Comparison of ENCODE assay signal across 30 cellular contexts in the genomic region with DNA sequence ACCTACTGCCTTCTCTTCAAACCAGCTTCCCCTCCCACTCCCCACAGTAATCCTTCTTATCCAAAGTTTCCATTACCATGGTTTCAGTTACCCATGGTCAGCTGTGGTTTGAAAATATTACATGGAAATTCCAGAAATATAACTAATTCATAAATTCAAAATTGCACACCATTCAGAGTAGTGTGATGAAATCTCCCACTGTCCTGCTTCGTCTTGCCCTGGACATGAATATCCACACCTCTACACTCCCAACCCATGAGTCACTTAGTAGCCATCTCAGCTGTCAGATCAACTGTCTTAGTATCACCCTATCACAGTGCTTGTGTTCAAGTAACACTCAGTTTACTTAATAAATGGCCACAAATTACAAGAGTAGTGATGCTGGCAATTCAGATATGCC. TPM values are rescaled to one million over a fixed set of nuclear protein-coding genes. Genes with fewer than 3 reads are reported as not detected.
DNase-seq lines count a peak whose midpoint lies in the region; ATAC-seq lines count a peak whose summit lies in the region.
"Had no signal": no experiment of that assay in that cellular context is flagged by ENCODE, and none has a peak within 500 bp of the region (broad histone marks: within the 10 kb centered on the region; RNA-seq: fewer than 3 reads in every experiment).

No MANE protein-coding gene starts in this region.

- no peak overlapping the region for H2AFZ ChIP-seq in GM23248

- H3F3A ChIP-seq in GM23248 (ENCODE audit: insufficient read depth), result peaks cover 17% of the 10 kb centered on the region; the same call in 1 of the 2 replicates

- H3K36me3 ChIP-seq in GM23248 (ENCODE audit: low read depth) (no peaks in the 10 kb centered on the region), adipocyte (ENCODE audit: control insufficient read depth, insufficient read depth, low read length, severe bottlenecking) (no peaks in the 10 kb centered on the region)
- H3K36me3 ChIP-seq: BE2C, gastrocnemius medialis, spleen, transverse colon had no signal

- H4K20me1 ChIP-seq in GM23248 (ENCODE audit: insufficient read depth), result no peaks in the 10 kb centered on the region

- DNase-seq in GM23248 (peak; percentile 30), adipocyte (ENCODE audit: low read depth) (peak; percentile 55), kidney tubule cell (ENCODE audit: low spot score) (peak; percentile 77), NCI-H2029 (lab: John Stamatoyannopoulos, UW) (no peak), left colon (no peak), posterior vena cava (ENCODE audit: low spot score) (no peak), RPMI8226 (no peak)
- DNase-seq: activated CD4-positive, CD25-positive, alpha-beta regulatory T cell treated with anti-CD3 and anti-CD28 coated beads, Interleukin-2, amount 50 U/mL, for 72 hours; activated CD8-positive, alpha-beta T cell treated with anti-CD3 and anti-CD28 coated beads, Interleukin-2, amount 10 ng/mL, durations not matched to agents 7 days and 5 days; BE2C; CD8-positive, alpha-beta memory T cell; DMS 273 treated with DMSO at 0.1 percent for 48 hours; gastrocnemius medialis; hippocampal formation; natural killer cell; NCI-H1105; NCI-H1930; NCI-H748 treated with DMSO at 0.1 percent for 48 hours; SK-N-SH; spleen; stimulated activated CD4-positive, alpha-beta T cell treated with anti-CD3 and anti-CD28 coated beads, Interleukin-2, amount 100 ng/mL, for 48 hours; transverse colon had no signal

- H3K4me1 ChIP-seq in GM23248 (ENCODE audit: insufficient read depth) (peaks cover 14% of the 10 kb centered on the region), adipocyte (ENCODE audit: control insufficient read depth, insufficient read depth, low read length) (peaks cover 12% of the 10 kb centered on the region)
- H3K4me1 ChIP-seq: BE2C had no signal

- H3K9ac ChIP-seq in GM23248 (no peak overlapping the region), adipocyte (ENCODE audit: low read length) (no peak overlapping the region)
- H3K9ac ChIP-seq: SK-N-SH had no signal

- 20 to 26% methylated on average over 1 of the region's 1 CpG for WGBS in GM23248 (ENCODE audit: low coverage in 1 of 2, low lambda C conversion rate in 2 of 2, missing lambda C conversion rate in 2 of 2), 2 experiments

- no peak overlapping the region for H3K4me3 ChIP-seq in GM23248
- H3K4me3 ChIP-seq in adipocyte (ENCODE audit: low read length), result no peak overlapping the region
- H3K4me3 ChIP-seq: gastrocnemius medialis, spleen, transverse colon had no signal

- in situ Hi-C loops in GM23248 (cut with MboI), result loop anchor here (10.0 kb wide), 1 partner anchor 215 kb away; no protein-coding TSS in a partner anchor

- no peaks in the 10 kb centered on the region for H3K9me2 ChIP-seq in GM23248 (ENCODE audit: insufficient read depth)
- H3K9me2 ChIP-seq: SK-N-SH had no signal

- H3K4me2 ChIP-seq in GM23248 (ENCODE audit: unreplicated experiment), result no peak overlapping the region
- H3K4me2 ChIP-seq: SK-N-SH had no signal

- intact Hi-C loops in left colon (cut with DNase I, micrococcal nuclease), result no loop called here
- intact Hi-C loops in posterior vena cava (cut with DNase I), result loop anchor here (2.0 to 10.0 kb wide), 2 partner anchors 59 to 225 kb away; no protein-coding TSS in a partner anchor

- ATAC-seq in esophagus mucosa (peak; percentile 63), left colon (no peak)
- ATAC-seq: activated CD8-positive, alpha-beta T cell treated with anti-CD3 and anti-CD28 coated beads, Interleukin-2, amount 10 ng/mL, durations not matched to agents 7 days and 5 days; gastrocnemius medialis; natural killer cell had no signal

- H3K9me3 ChIP-seq in GM23248 (ENCODE audit: low read depth) (no peaks in the 10 kb centered on the region), adipocyte (ENCODE audit: control insufficient read depth, low read length) (no peaks in the 10 kb centered on the region)
- H3K9me3 ChIP-seq: BE2C, gastrocnemius medialis, SK-N-SH, spleen, transverse colon had no signal

- no peak overlapping the region for H3K27ac ChIP-seq in GM23248
- H3K27ac ChIP-seq: gastrocnemius medialis, spleen, transverse colon had no signal

- no peaks in the 10 kb centered on the region for H3K79me2 ChIP-seq in GM23248 (ENCODE audit: insufficient read depth)

- H3K27me3 ChIP-seq in GM23248 (replicated peaks; ENCODE audit: insufficient read depth) (peaks cover 7% of the 10 kb centered on the region; the same call in 1 of the 2 replicates), adipocyte (replicated peaks; ENCODE audit: control insufficient read depth, insufficient read depth, low read length) (no peaks in the 10 kb centered on the region)
- H3K27me3 ChIP-seq: gastrocnemius medialis had no signal

RNA-seq across cellular contexts. Expression of a gene that starts 3.8 kb away (rescaled TPM):
- 26.4 and 30.4 TPM in 2 replicates for total RNA-seq in GM23248 (2014; rRNA removed; shearing (Covaris generic))
- 4.0 and 4.5 TPM in 2 replicates for polyA plus RNA-seq in GM23248 (2016; fragmentation: Nextera tagmentation; extraction: Ambion mirVana)
- total RNA-seq in esophagus mucosa (10.0 TPM), left colon (10 to 100 TPM; 49.8 to 53.4 TPM), posterior vena cava (100 to 1,000 TPM; 103 to 112 TPM)

RNA-seq across cellular contexts. Expression of a gene that starts 58.3 kb away (rescaled TPM):
- not detected in 2 replicates for total RNA-seq in GM23248 (2014; rRNA removed; shearing (Covaris generic))
- not detected in 2 replicates for polyA plus RNA-seq in GM23248 (2016; fragmentation: Nextera tagmentation; extraction: Ambion mirVana)
- total RNA-seq in esophagus mucosa (not detected), left colon (not detected), posterior vena cava (not detected)
- total RNA-seq: A673; activated CD8-positive, alpha-beta T cell treated with anti-CD3 and anti-CD28 coated beads, Interleukin-2, amount 10 ng/mL, durations not matched to agents 7 days and 5 days; activated T-helper 2 cell treated with anti-CD3 and anti-CD28 coated beads, Interferon-gamma antibody, Interleukin-2, Interleukin-4, amounts not matched to agents 10 μg/mL and 5 μg/mL and 100 μg/mL, durations not matched to agents 14 hours and 24 hours and 36 hours; CD8-positive, alpha-beta memory T cell; cerebellum; endothelial cell of umbilical vein; gastrocnemius medialis; lower leg skin; natural killer cell; osteocyte; renal cortical epithelial cell had no signal
- polyA plus RNA-seq: CD8-positive, alpha-beta memory T cell; endothelial cell of umbilical vein; SK-N-SH had no signal

Comparison
In these comparisons a context has a peak if more than half of its experiments do, and no peak if none do; other contexts are left out.
1. DNase-seq: peak in GM23248 (single experiment), adipocyte (single experiment) and kidney tubule cell (single experiment); none in NCI-H2029 (single experiment), left colon (0 of 2), posterior vena cava (single experiment) and RPMI8226 (single experiment).
2. intact Hi-C loops: an anchor here in posterior vena cava (2.0 to 10.0 kb wide); none called in left colon.